Comparison of ENCODE assay signal across 1 cellular context in the genomic region with DNA sequence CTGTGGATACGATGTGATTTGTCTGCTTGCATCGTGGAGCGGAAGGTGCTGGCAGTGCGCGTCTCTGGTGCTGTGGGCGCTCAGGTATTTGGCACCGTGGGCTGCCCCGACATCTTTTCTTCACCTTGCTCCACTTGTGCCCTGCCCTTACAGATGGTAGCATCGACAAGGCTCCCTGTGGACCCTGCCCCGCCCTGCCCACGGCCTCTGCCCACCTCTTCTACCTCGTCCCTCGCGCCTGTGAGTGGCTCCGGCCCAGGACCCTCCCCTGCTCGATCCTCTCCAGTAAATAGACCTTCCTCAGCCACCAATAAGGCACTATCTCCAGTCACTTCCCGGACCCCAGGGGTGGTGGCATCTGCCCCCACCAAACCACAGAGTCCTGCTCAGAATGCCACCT.
TF ChIP-seq lines count a peak whose summit lies in the region.

No MANE protein-coding gene starts in this region.

TF ChIP-seq in WTC11, 78 proteins besides CTCF, POLR2A, EP300 and RAD21 (continued from another document):
- TF ChIP-seq ZNF281 (CRISPR knock-in tag; IDR thresholded peaks at IDR 0.05), result no peak
- no peak for TF ChIP-seq CBFB (CRISPR knock-in tag; IDR thresholded peaks at IDR 0.05; ENCODE audit: low read depth)
- TF ChIP-seq NR3C1 (CRISPR knock-in tag; conservative IDR thresholded peaks at IDR 0.05; ENCODE audit: low read depth), result no peak
